18 cellular contexts compared by ENCODE assay signal in genomic region chr20:3669710-3670367, GRCh38. TPM values are rescaled to one million over a fixed set of nuclear protein-coding genes. Genes with fewer than 3 reads are reported as not detected.
"Had no signal": no experiment of that assay in that cellular context is flagged by ENCODE, and none has a peak within 500 bp of the region (broad histone marks: within the 10 kb centered on the region; RNA-seq: fewer than 3 reads in every experiment).

No MANE protein-coding gene starts in this region.

- H3K4me3 Mint-ChIP-seq: activated CD4-positive, alpha-beta memory T cell treated with anti-CD3 and anti-CD28 coated beads for 36 hours; activated CD8-positive, alpha-beta memory T cell treated with anti-CD3 and anti-CD28 coated beads, Interleukin-2, amount 10 ng/mL, durations not matched to agents 7 days and 5 days; memory B cell had no signal

- H3K27ac Mint-ChIP-seq: activated CD4-positive, alpha-beta memory T cell treated with anti-CD3 and anti-CD28 coated beads for 36 hours; activated CD8-positive, alpha-beta memory T cell treated with anti-CD3 and anti-CD28 coated beads, Interleukin-2, amount 10 ng/mL, durations not matched to agents 7 days and 5 days; memory B cell had no signal

- H3K36me3 Mint-ChIP-seq: activated CD4-positive, alpha-beta memory T cell treated with anti-CD3 and anti-CD28 coated beads for 36 hours; activated CD8-positive, alpha-beta memory T cell treated with anti-CD3 and anti-CD28 coated beads, Interleukin-2, amount 10 ng/mL, durations not matched to agents 7 days and 5 days; memory B cell had no signal

- H3K27ac ChIP-seq: coronary artery, pancreas, tibial nerve had no signal

- ATAC-seq: activated CD8-positive, alpha-beta memory T cell treated with anti-CD3 and anti-CD28 coated beads, Interleukin-2, amount 10 ng/mL, durations not matched to agents 7 days and 5 days; pancreas; stimulated activated naive CD8-positive, alpha-beta T cell treated with anti-CD3 and anti-CD28 coated beads, Interleukin-15, Interleukin-2, amounts not matched to agents 100 U/mL and 50 U/mL, for 24 hours had no signal

- H3K36me3 ChIP-seq: pancreas had no signal

- H3K4me1 ChIP-seq: pancreas had no signal

- DNase-seq: activated CD4-positive, alpha-beta memory T cell treated with anti-CD3 and anti-CD28 coated beads for 36 hours; activated CD4-positive, alpha-beta T cell treated with anti-CD3 and anti-CD28 coated beads for 4 hours; activated CD8-positive, alpha-beta memory T cell treated with anti-CD3 and anti-CD28 coated beads, Interleukin-2, amount 10 ng/mL, durations not matched to agents 7 days and 5 days; activated naive CD4-positive, alpha-beta T cell treated with anti-CD3 and anti-CD28 coated beads, Interleukin-2, amount 50 U/mL, for 16 hours; aorta; pancreas; stimulated activated CD4-positive, alpha-beta T cell treated with anti-CD3 and anti-CD28 coated beads, Interleukin-12 subunit alpha, Interleukin-12 subunit beta, amount 100 ng/mL, for 4 hours; stimulated activated CD4-positive, alpha-beta T cell treated with anti-CD3 and anti-CD28 coated beads, Interleukin-1b, Interleukin-23, amount 100 ng/mL, for 48 hours; stimulated activated naive CD8-positive, alpha-beta T cell treated with anti-CD3 and anti-CD28 coated beads, Interleukin-15, Interleukin-2, amounts not matched to agents 100 U/mL and 50 U/mL, for 24 hours had no signal

- H3K9me3 ChIP-seq: pancreas, tibial nerve had no signal

- H3K4me3 ChIP-seq: coronary artery, pancreas, tibial nerve had no signal

- H3K9me3 Mint-ChIP-seq: activated CD4-positive, alpha-beta memory T cell treated with anti-CD3 and anti-CD28 coated beads for 36 hours; memory B cell had no signal

RNA-seq across cellular contexts. Expression of gene GFRA4, which starts 6.6 kb away (rescaled TPM):
- total RNA-seq: activated CD4-positive, alpha-beta memory T cell treated with anti-CD3 and anti-CD28 coated beads for 36 hours; activated CD8-positive, alpha-beta memory T cell treated with anti-CD3 and anti-CD28 coated beads, Interleukin-2, amount 10 ng/mL, durations not matched to agents 7 days and 5 days; aorta; frontal cortex; kidney epithelial cell; liver; mononuclear cell; pancreas; T-helper 2 cell treated with Interferon-gamma antibody and Interleukin-4, amounts not matched to agents 100 ng/mL and 5 ng/mL, for 36 hours; tibial nerve had no signal
- polyA plus RNA-seq: aorta, esophagus, liver, pancreas had no signal

RNA-seq across cellular contexts. Expression of gene ADAM33, which starts 12.0 kb away (rescaled TPM):
- total RNA-seq: activated CD4-positive, alpha-beta memory T cell treated with anti-CD3 and anti-CD28 coated beads for 36 hours; activated CD8-positive, alpha-beta memory T cell treated with anti-CD3 and anti-CD28 coated beads, Interleukin-2, amount 10 ng/mL, durations not matched to agents 7 days and 5 days; T-helper 2 cell treated with Interferon-gamma antibody and Interleukin-4, amounts not matched to agents 100 ng/mL and 5 ng/mL, for 36 hours had no signal

RNA-seq across cellular contexts. Expression of gene SIGLEC1, which starts 42.6 kb away (rescaled TPM):
- total RNA-seq: activated CD8-positive, alpha-beta memory T cell treated with anti-CD3 and anti-CD28 coated beads, Interleukin-2, amount 10 ng/mL, durations not matched to agents 7 days and 5 days; kidney epithelial cell; T-helper 2 cell treated with Interferon-gamma antibody and Interleukin-4, amounts not matched to agents 100 ng/mL and 5 ng/mL, for 36 hours had no signal
